In the genomic region with DNA sequence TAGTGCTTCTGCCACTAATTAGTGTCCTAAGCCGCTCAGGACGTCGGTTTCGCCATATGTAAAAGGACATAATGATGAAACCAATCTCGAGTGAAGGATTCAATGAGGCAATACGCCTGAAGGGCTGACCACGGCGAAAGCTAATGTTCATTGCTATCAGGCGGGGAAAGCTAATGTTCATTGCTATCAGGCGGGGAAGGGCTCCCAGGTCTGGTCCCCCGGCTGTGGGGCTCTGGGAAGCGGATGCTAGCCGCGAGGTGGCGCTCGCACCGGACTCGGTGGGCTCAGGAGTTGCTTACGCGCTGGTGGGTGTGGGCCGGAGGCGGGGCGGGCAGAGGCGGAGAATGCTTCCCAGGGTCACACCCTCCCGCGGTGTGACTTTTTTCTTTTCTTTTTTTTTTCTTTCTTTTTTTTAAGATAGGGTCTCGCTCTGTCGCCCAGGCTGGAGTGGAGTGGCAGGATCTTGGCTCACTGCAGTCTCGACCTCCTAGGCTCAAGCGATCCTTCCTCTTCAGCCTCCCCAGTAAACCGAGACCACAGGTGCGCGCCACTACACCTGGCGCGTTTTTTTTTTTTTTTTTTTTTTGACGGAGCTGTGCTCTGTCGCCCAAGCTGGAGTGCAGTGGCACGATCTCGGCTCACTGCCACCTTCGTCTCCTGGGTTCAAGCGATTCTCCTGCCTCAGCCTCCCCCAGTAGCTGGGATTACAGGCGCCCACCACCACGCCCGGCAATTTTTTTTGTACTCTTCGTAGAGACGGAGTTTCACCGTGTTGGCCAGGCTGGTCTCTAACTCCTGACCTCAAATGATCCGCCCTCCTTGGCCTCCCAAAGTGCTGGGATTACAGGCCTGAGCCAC, we compare ENCODE assay signal across 8 cellular contexts. TPM values are rescaled to one million over a fixed set of nuclear protein-coding genes. Genes with fewer than 3 reads are reported as not detected.
A peak's percentile ranks its signal among the peaks of the same experiment; 100 is the strongest.
DNase-seq lines count a peak whose midpoint lies in the region; ATAC-seq, FAIRE-seq and TF ChIP-seq lines count a peak whose summit lies in the region.

No MANE protein-coding gene starts in this region.

- BruUV-seq in HCT116 (replicated peaks; lab: Mats Ljungman, UMichigan), result no TSS peak

- H3K36me3 ChIP-seq in HCT116 (ENCODE audit: control insufficient read depth in 1 of 2, insufficient read depth in 2 of 2, low read length in 2 of 2) (no peaks in the 10 kb centered on the region), body of pancreas (replicated peaks in 1 of 2; ENCODE audit: insufficient read depth in 1 of 2, low read depth in 2 of 2) (no peaks in the 10 kb centered on the region), iPS-15b (ENCODE audit: control insufficient read depth, insufficient read depth, low read length) (no peaks in the 10 kb centered on the region), small intestine (ENCODE audit: control insufficient read depth in 2 of 2, insufficient read depth in 2 of 2, low read length in 2 of 2) (no peaks in the 10 kb centered on the region)

- TF ChIP-seq CTCF in HCT116 (IDR thresholded peaks at IDR 0.05 in 2 of 3, conservative IDR thresholded peaks at IDR 0.05 in 1 of 3; ENCODE audit: borderline replicate concordance in 1 of 3, insufficient read depth in 1 of 3, low read depth in 2 of 3, low read length in 2 of 3) (peak in 2 of 3 experiments; percentile 86 to 89; a peak in 4 of 6 replicates), body of pancreas (IDR thresholded peaks at IDR 0.05) (peak; percentile 68 to 83 (median 77))

- RAD21 ChIA-PET in HCT116 (lab: Charles Lee; ENCODE audit: low non-redundant PET in 1 of 2, low total read pairs in 2 of 2, uncharacterized antibody in 2 of 2, unreplicated experiment in 2 of 2), result interaction anchor here (0.6 to 1.5 kb wide), 6 partner anchors 28 to 300 kb away, joined by 3 to 4 read pairs (median 3); a partner anchor contains a TSS

- H3K27ac ChIP-seq in HCT116 (ENCODE audit: low read depth, low read length) (no peak overlapping the region), body of pancreas (peak overlapping the region in 1 of 4 donors; percentile 29), small intestine (ENCODE audit: low read depth in 1 of 2, low read length in 1 of 2) (no peak overlapping the region)

- TF ChIP-seq POLR2A in HCT116 (IDR thresholded peaks at IDR 0.05; ENCODE audit: borderline replicate concordance, extremely low read depth, insufficient read depth, insufficient read length), result no peak
- no peak for TF ChIP-seq POLR2A in body of pancreas (IDR thresholded peaks at IDR 0.05)

- H3K9me2 ChIP-seq in HCT116 (ENCODE audit: insufficient read depth), result no peaks in the 10 kb centered on the region

- H3K4me3 ChIP-seq in HCT116 (replicated peaks in 1 of 2; ENCODE audit: low read depth in 1 of 2, low read length in 2 of 2) (peak overlapping the region in 1 of 2 experiments; percentile 18; a peak in 1 of 4 replicates), body of pancreas (no peak overlapping the region), iPS-15b (ENCODE audit: low read depth, low read length) (peak overlapping the region; percentile 59), small intestine (ENCODE audit: low read depth in 1 of 2, low read length in 2 of 2) (peak overlapping the region in 1 of 2 donors; percentile 3)

- peak overlapping the region; percentile 87 for H2AFZ ChIP-seq in HCT116 (ENCODE audit: low read depth, low read length, poor library complexity, severe bottlenecking)

- intact Hi-C loops in HCT116 (cut with micrococcal nuclease) (loop anchor here (1.0 kb wide), 1 partner anchor 35 kb away; no protein-coding TSS in a partner anchor), body of pancreas (cut with DNase I) (no loop called here)

- DNase-seq in COLO668 (lab: John Stamatoyannopoulos, UW; ENCODE audit: unreplicated experiment), result peak; percentile 84
- peak; percentile 75 for DNase-seq in HCT116 (ENCODE audit: low read depth, low spot score)
- DNase-seq in NCI-H2029 treated with DMSO at 0.1 percent for 48 hours (lab: John Stamatoyannopoulos, UW), result peak; percentile 25
- peak; percentile 93 for DNase-seq in UCSD-AML1 (lab: John Stamatoyannopoulos, UW; ENCODE audit: unreplicated experiment)
- peak; percentile 85 to 90 (median 87) for DNase-seq in body of pancreas
- peak; percentile 85 for DNase-seq in small intestine

- H3K27me3 ChIP-seq in HCT116 (ENCODE audit: insufficient read depth, low read length), result no peaks in the 10 kb centered on the region
- peaks cover 0 to 13% of the 10 kb centered on the region in 2 donors for H3K27me3 ChIP-seq in body of pancreas
- peaks cover 73% of the 10 kb centered on the region for H3K27me3 ChIP-seq in iPS-15b (ENCODE audit: control insufficient read depth, insufficient read depth, low read length)
- H3K27me3 ChIP-seq in small intestine (ENCODE audit: control insufficient read depth in 2 of 2, insufficient read depth in 2 of 2, low read length in 2 of 2), result peaks cover 2 to 3% of the 10 kb centered on the region in 2 donors

- TF ChIP-seq RAD21 in HCT116 (IDR thresholded peaks at IDR 0.05; ENCODE audit: low read depth), result no peak

- FAIRE-seq in small intestine (lab: Jason Lieb, UNC), result no peak

- H3K9ac ChIP-seq in HCT116 (ENCODE audit: low read length) (peak overlapping the region; percentile 10; the same call in 1 of the 2 replicates), iPS-15b (ENCODE audit: low read depth, low read length) (no peak overlapping the region)

- H3K4me2 ChIP-seq in HCT116 (ENCODE audit: low read length), result peak overlapping the region; percentile 62

- CTCF ChIA-PET in HCT116 (lab: Charles Lee), result interaction anchor here (0.6 to 4.6 kb wide), 11 partner anchors 9 to 264 kb away, joined by 3 to 62 read pairs (median 4); a partner anchor contains a TSS

- no peaks in the 10 kb centered on the region for H3K79me2 ChIP-seq in HCT116 (ENCODE audit: insufficient read depth, low read length)

- 3 to 8% methylated on average over 40 to 47 of the region's 48 CpGs for WGBS in body of pancreas, 2 donors
- WGBS in small intestine, 3 donors, result 3 to 9% (median 8%) methylated on average over 43 to 48 of the region's 48 CpGs

- H4K20me1 ChIP-seq in HCT116 (ENCODE audit: insufficient read depth), result no peaks in the 10 kb centered on the region

- H3K9me3 ChIP-seq in HCT116 (ENCODE audit: control insufficient read depth in 1 of 2, insufficient read depth in 1 of 2, low read depth in 1 of 2, low read length in 2 of 2) (no peaks in the 10 kb centered on the region), body of pancreas (no peaks in the 10 kb centered on the region), iPS-15b (ENCODE audit: control insufficient read depth, insufficient read depth, low read length) (no peaks in the 10 kb centered on the region), small intestine (ENCODE audit: control insufficient read depth, low read depth) (no peaks in the 10 kb centered on the region)

- ATAC-seq in HCT116 (peak; percentile 77), body of pancreas (peak; percentile 81), HG03108 (IDR thresholded peaks at IDR 0.05; ENCODE audit: unreplicated experiment) (no peak)

- POLR2A ChIA-PET in HCT116 (lab: Charles Lee), result no interaction called here

- H3K4me1 ChIP-seq in HCT116 (ENCODE audit: control insufficient read depth in 1 of 2, insufficient read depth in 2 of 2, low read length in 2 of 2) (peaks cover 24 to 60% of the 10 kb centered on the region in 2 experiments), body of pancreas (peaks cover 12% of the 10 kb centered on the region), iPS-15b (ENCODE audit: control insufficient read depth, insufficient read depth, low read length) (peaks cover 6% of the 10 kb centered on the region), small intestine (ENCODE audit: control insufficient read depth in 2 of 2, insufficient read depth in 1 of 2, low read depth in 1 of 2, low read length in 1 of 2) (no peaks in the 10 kb centered on the region)

TF ChIP-seq in HCT116, 20 proteins besides CTCF, POLR2A, EP300 and RAD21:
- TF ChIP-seq YY1 (IDR thresholded peaks at IDR 0.05; ENCODE audit: extremely low read depth, insufficient replicate concordance, low read depth, low read length) (no peak), SP1 (IDR thresholded peaks at IDR 0.05; ENCODE audit: low read depth) (no peak), EGR1 (IDR thresholded peaks at IDR 0.05; ENCODE audit: low read depth) (no peak), CEBPB (IDR thresholded peaks at IDR 0.05; ENCODE audit: low read depth) (no peak)
- TF ChIP-seq, protein P1, sequence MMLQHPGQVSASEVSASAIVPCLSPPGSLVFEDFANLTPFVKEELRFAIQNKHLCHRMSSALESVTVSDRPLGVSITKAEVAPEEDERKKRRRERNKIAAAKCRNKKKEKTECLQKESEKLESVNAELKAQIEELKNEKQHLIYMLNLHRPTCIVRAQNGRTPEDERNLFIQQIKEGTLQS (IDR thresholded peaks at IDR 0.05), result no peak

RNA-seq across cellular contexts. Expression of a gene that starts 1.1 kb away (rescaled TPM):
- total RNA-seq in HCT116 (2021; ENCODE audit: unreplicated experiment) (10.8 TPM), body of pancreas (1 to 10 TPM; 5.2 to 7.6 TPM)
- polyA plus RNA-seq in HCT116 (2012), result 11.2 and 15.5 TPM in 2 replicates
- polyA plus RNA-seq in small intestine, result 1 to 10 TPM in 1 of 3 donors, under 1 TPM in 2; 0.22 to 6.5 (median 0.81) TPM

RNA-seq across cellular contexts. Expression of a gene that starts 28.0 kb away (rescaled TPM):
- total RNA-seq in HCT116 (2021; ENCODE audit: unreplicated experiment) (not detected), body of pancreas (not detected)
- 0.15 and 0.16 TPM in 2 replicates for polyA plus RNA-seq in HCT116 (2012)
- under 1 TPM in 1 of 3 donors, not detected in 2; 0.07 TPM for polyA plus RNA-seq in small intestine

RNA-seq across cellular contexts. Expression of a gene that starts 31.8 kb away (rescaled TPM):
- total RNA-seq in HCT116 (2021; ENCODE audit: unreplicated experiment), result 0.89 TPM
- 0.71 and 1.0 TPM in 2 replicates for polyA plus RNA-seq in HCT116 (2012)
- total RNA-seq in body of pancreas, result under 1 TPM in 1 of 2 donors, not detected in 1; 0.99 TPM
- polyA plus RNA-seq in small intestine, result under 1 TPM in 1 of 3 donors, not detected in 2; 0.67 TPM

RNA-seq across cellular contexts. Expression of a gene that starts 33.5 kb away (rescaled TPM):
- not detected for total RNA-seq in HCT116 (2021; ENCODE audit: unreplicated experiment)
- polyA plus RNA-seq in HCT116 (2012), result 0.03 and 0.04 TPM in 2 replicates
- under 1 TPM in 1 of 2 donors, not detected in 1; under 0.01 TPM for total RNA-seq in body of pancreas
- polyA plus RNA-seq in small intestine, result under 1 TPM in 1 of 3 donors, not detected in 2; 0.01 TPM

Comparison
In these comparisons a context has a peak if more than half of its experiments do, and no peak if none do; other contexts are left out.
1. DNase-seq: peak in every context shown above with its lines; median percentile 93 in UCSD-AML1; 87 in body of pancreas; 85 in small intestine; 84 in COLO668; 75 in HCT116; 25 in NCI-H2029 treated with DMSO at 0.1 percent for 48 hours.